8 cellular contexts compared by ENCODE assay signal in genomic region chr1:197146108-197147095, GRCh38. TPM values are rescaled to one million over a fixed set of nuclear protein-coding genes. Genes with fewer than 3 reads are reported as not detected.
A peak's percentile ranks its signal among the peaks of the same experiment; 100 is the strongest.
DNase-seq lines count a peak whose midpoint lies in the region; FAIRE-seq and TF ChIP-seq lines count a peak whose summit lies in the region.

A gene with protein sequence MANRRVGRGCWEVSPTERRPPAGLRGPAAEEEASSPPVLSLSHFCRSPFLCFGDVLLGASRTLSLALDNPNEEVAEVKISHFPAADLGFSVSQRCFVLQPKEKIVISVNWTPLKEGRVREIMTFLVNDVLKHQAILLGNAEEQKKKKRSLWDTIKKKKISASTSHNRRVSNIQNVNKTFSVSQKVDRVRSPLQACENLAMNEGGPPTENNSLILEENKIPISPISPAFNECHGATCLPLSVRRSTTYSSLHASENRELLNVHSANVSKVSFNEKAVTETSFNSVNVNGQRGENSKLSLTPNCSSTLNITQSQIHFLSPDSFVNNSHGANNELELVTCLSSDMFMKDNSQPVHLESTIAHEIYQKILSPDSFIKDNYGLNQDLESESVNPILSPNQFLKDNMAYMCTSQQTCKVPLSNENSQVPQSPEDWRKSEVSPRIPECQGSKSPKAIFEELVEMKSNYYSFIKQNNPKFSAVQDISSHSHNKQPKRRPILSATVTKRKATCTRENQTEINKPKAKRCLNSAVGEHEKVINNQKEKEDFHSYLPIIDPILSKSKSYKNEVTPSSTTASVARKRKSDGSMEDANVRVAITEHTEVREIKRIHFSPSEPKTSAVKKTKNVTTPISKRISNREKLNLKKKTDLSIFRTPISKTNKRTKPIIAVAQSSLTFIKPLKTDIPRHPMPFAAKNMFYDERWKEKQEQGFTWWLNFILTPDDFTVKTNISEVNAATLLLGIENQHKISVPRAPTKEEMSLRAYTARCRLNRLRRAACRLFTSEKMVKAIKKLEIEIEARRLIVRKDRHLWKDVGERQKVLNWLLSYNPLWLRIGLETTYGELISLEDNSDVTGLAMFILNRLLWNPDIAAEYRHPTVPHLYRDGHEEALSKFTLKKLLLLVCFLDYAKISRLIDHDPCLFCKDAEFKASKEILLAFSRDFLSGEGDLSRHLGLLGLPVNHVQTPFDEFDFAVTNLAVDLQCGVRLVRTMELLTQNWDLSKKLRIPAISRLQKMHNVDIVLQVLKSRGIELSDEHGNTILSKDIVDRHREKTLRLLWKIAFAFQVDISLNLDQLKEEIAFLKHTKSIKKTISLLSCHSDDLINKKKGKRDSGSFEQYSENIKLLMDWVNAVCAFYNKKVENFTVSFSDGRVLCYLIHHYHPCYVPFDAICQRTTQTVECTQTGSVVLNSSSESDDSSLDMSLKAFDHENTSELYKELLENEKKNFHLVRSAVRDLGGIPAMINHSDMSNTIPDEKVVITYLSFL (N-terminal part only) (minus strand): TSS chr1:197146669. CDS start chr1:197146437, 232 bp downstream.

- no peak within 1 kb of the TSS for H2BK12ac ChIP-seq in neuronal stem cell (ENCODE audit: low read length)

- H2BK120ac ChIP-seq in neuronal stem cell (ENCODE audit: low read depth, low read length), result peak within 1 kb of the TSS; percentile 25

- H4K8ac ChIP-seq in neuronal stem cell (ENCODE audit: low read depth, low read length), result no peak within 1 kb of the TSS

- H2BK15ac ChIP-seq in neuronal stem cell (ENCODE audit: low read length), result no peak within 1 kb of the TSS

- no CpG with 5 or more reads among the region's 67 CpGs for WGBS in neuronal stem cell (ENCODE audit: extremely low coverage in 2 of 2, insufficient read length in 2 of 2, insufficient replicate concordance in 1 of 2), 2 donors

- H3K9me3 ChIP-seq in neuronal stem cell (replicated peaks in 1 of 2; ENCODE audit: control insufficient read depth in 2 of 2, insufficient read depth in 1 of 2, low read depth in 1 of 2, low read length in 2 of 2) (peaks cover 0 to 16% of the 10 kb centered on the region in 2 donors), subcutaneous abdominal adipose tissue (ENCODE audit: control insufficient read depth in 5 of 5, low read length in 5 of 5) (no peaks in the 10 kb centered on the region)

- peaks cover 0 to 4% of the 10 kb centered on the region in 2 donors for H3K4me1 ChIP-seq in neuronal stem cell (ENCODE audit: control insufficient read depth in 2 of 2, insufficient read depth in 1 of 2, low read depth in 1 of 2, low read length in 2 of 2)
- peaks cover 0 to 18% (median 12%) of the 10 kb centered on the region in 5 donors for H3K4me1 ChIP-seq in subcutaneous abdominal adipose tissue (ENCODE audit: control insufficient read depth in 5 of 5, insufficient read depth in 5 of 5, low read length in 5 of 5)

- peak within 1 kb of the TSS; percentile 48 for H3K4me2 ChIP-seq in neuronal stem cell (ENCODE audit: insufficient read depth, low read length, poor library complexity, severe bottlenecking)

- peak within 1 kb of the TSS; percentile 69 for H2BK5ac ChIP-seq in neuronal stem cell (ENCODE audit: low read length)

- peak within 1 kb of the TSS; percentile 88 for H3K27ac ChIP-seq in neuronal stem cell (replicated peaks; ENCODE audit: low read length)
- H3K27ac ChIP-seq in subcutaneous abdominal adipose tissue (ENCODE audit: low read depth, low read length), result no peak within 1 kb of the TSS

- H3K4me3 ChIP-seq in neuronal stem cell (ENCODE audit: low read length in 2 of 2) (peak within 1 kb of the TSS; percentile 96 to 97), subcutaneous abdominal adipose tissue (ENCODE audit: low read depth in 1 of 5, low read length in 5 of 5) (peak within 1 kb of the TSS; percentile 72 to 93 (median 81))

- H3K36me3 Mint-ChIP-seq in HFFc6 (ENCODE audit: low read depth), result peaks cover 20% of the 10 kb centered on the region; the same call in 1 of the 2 replicates

- no peak within 1 kb of the TSS for H4K91ac ChIP-seq in neuronal stem cell (ENCODE audit: low read depth, low read length, poor library complexity)

- peak within 1 kb of the TSS; percentile 95 for H3K4me3 Mint-ChIP-seq in HFFc6

- H3K18ac ChIP-seq in neuronal stem cell (ENCODE audit: low read length), result peak within 1 kb of the TSS; percentile 85

- H3K9ac ChIP-seq in neuronal stem cell (ENCODE audit: low read depth, low read length, poor library complexity) (peak within 1 kb of the TSS; percentile 91), subcutaneous abdominal adipose tissue (ENCODE audit: low read length in 5 of 5) (peak within 1 kb of the TSS; percentile 28 to 77 (median 62))

- peak within 1 kb of the TSS; percentile 94 for H3K27ac Mint-ChIP-seq in HFFc6

- no peak within 1 kb of the TSS for H2AK5ac ChIP-seq in neuronal stem cell (ENCODE audit: low read depth, low read length)

- no peak within 1 kb of the TSS for H3K14ac ChIP-seq in neuronal stem cell (ENCODE audit: low read length)

- peaks cover 3% of the 10 kb centered on the region for H3K79me1 ChIP-seq in neuronal stem cell (ENCODE audit: low read depth, low read length)

- peak; percentile 81 for FAIRE-seq in frontal cortex (lab: Jason Lieb, UNC)

- TF ChIP-seq CTCF in HFFc6 (IDR thresholded peaks at IDR 0.05), result no peak

- H3K27me3 Mint-ChIP-seq in HFFc6 (ENCODE audit: insufficient read depth), result no peaks in the 10 kb centered on the region

- H3K27me3 ChIP-seq in neuronal stem cell (ENCODE audit: control insufficient read depth in 3 of 3, insufficient read depth in 3 of 3, low read depth in 1 of 3, low read length in 3 of 3) (no peaks in the 10 kb centered on the region), subcutaneous abdominal adipose tissue (ENCODE audit: control insufficient read depth in 5 of 5, insufficient read depth in 4 of 5, low read length in 5 of 5) (no peaks in the 10 kb centered on the region)

- no peak within 1 kb of the TSS for H3K4ac ChIP-seq in neuronal stem cell (ENCODE audit: low read length)

- H3K4me1 Mint-ChIP-seq in HFFc6 (ENCODE audit: low read depth), result peaks cover 41% of the 10 kb centered on the region

- peak within 1 kb of the TSS; percentile 61 for H3K23ac ChIP-seq in neuronal stem cell (ENCODE audit: low read depth, low read length, poor library complexity)

- H2AFZ ChIP-seq in neuronal stem cell (ENCODE audit: low read length), result peak within 1 kb of the TSS; percentile 96

- DNase-seq in GM04504 (ENCODE audit: low read depth), result peak; percentile 90
- peak; percentile 96 for DNase-seq in HFFc6
- DNase-seq in NAMALWA (ENCODE audit: low spot score), result peak; percentile 96
- peak; percentile 94 for DNase-seq in SK-MEL-5 (ENCODE audit: low read depth, low spot score)
- DNase-seq in activated naive CD4-positive, alpha-beta T cell (lab: John Stamatoyannopoulos, UW), result peak; percentile 68 to 90 (median 82)
- DNase-seq in frontal cortex (ENCODE audit: low spot score in 2 of 2), result peak; percentile 73 to 87
- DNase-seq in neuronal stem cell (ENCODE audit: low spot score), result peak; percentile 89

- no peaks in the 10 kb centered on the region for H3K9me3 Mint-ChIP-seq in HFFc6

- in situ Hi-C loops in SK-MEL-5 (cut with HindIII; ENCODE audit: low pct_unique_long_range_greater_than_20kb, low sequenced_read_pairs), result no loop called here

- H3K36me3 ChIP-seq in neuronal stem cell (replicated peaks in 1 of 2; ENCODE audit: control insufficient read depth in 2 of 2, insufficient read depth in 2 of 2, low read length in 2 of 2) (peaks cover 2 to 33% of the 10 kb centered on the region in 2 donors), subcutaneous abdominal adipose tissue (ENCODE audit: control insufficient read depth in 5 of 5, insufficient read depth in 5 of 5, low read length in 5 of 5) (no peaks in the 10 kb centered on the region)

RNA-seq across cellular contexts. Expression of the gene that starts here (rescaled TPM):
- total RNA-seq in HFFc6 (2021; fragmentation: NEBNext Ultra II Directional; extraction: Animal tissue kit (Norgen Biotek cat#: 25700)), result 10 to 100 TPM; 20.3 to 46.8 (median 42.0) TPM
- 20.7 and 20.9 TPM in 2 replicates for total RNA-seq in SK-MEL-5 (2014; rRNA removed; shearing (Covaris generic))
- 9.2 and 12.9 TPM in 2 replicates for polyA plus RNA-seq in SK-MEL-5 (2015; cell fraction: cytosol; rRNA removed)
- 32.9 and 49.2 TPM in 2 replicates for polyA plus RNA-seq in SK-MEL-5 (2015; cell fraction: nucleus; rRNA removed)
- 7.3 TPM for total RNA-seq in frontal cortex
- 33.0 TPM for polyA plus RNA-seq in neuronal stem cell (2013, experiment 1 of 2)
- 33.5 TPM for polyA plus RNA-seq in neuronal stem cell (2013, experiment 2 of 2)
